24 cellular contexts compared by ENCODE assay signal in genomic region chr10:77781451-77782327, GRCh38.
"Had no signal": no experiment of that assay in that cellular context is flagged by ENCODE, and none has a peak within 500 bp of the region (broad histone marks: within the 10 kb centered on the region; RNA-seq: fewer than 3 reads in every experiment).

No MANE protein-coding gene starts in this region.

- H3K4me1 ChIP-seq: heart left ventricle, left ventricle myocardium inferior, right atrium auricular region, right lobe of liver, stomach, suprapubic skin, tibial nerve, upper lobe of left lung, vagina had no signal

- ATAC-seq: heart left ventricle; naive thymus-derived CD8-positive, alpha-beta T cell; stimulated activated naive B cell treated with anti-CD40 and anti-IgM and Interleukin-4, amounts not matched to agents 10 μg/mL and 1 μg/mL and 100 μg/mL, for 72 hours; stimulated activated naive CD8-positive, alpha-beta T cell treated with anti-CD3 and anti-CD28 coated beads, Interleukin-15, Interleukin-2, amounts not matched to agents 100 U/mL and 50 U/mL, for 24 hours had no signal

- H3K27me3 ChIP-seq: heart left ventricle, neutrophil, right atrium auricular region, right lobe of liver, stomach, suprapubic skin, tibial nerve, upper lobe of left lung, vagina had no signal

- H3K4me3 Mint-ChIP-seq: memory B cell; naive thymus-derived CD8-positive, alpha-beta T cell; nephron; neural crest cell; stimulated activated naive B cell treated with anti-CD40 and anti-IgM and Interleukin-4, amounts not matched to agents 10 μg/mL and 1 μg/mL and 100 μg/mL, for 72 hours had no signal

- H3K27me3 Mint-ChIP-seq: progenitor cell of endocrine pancreas had no signal

- H3K9me3 ChIP-seq: neutrophil, right lobe of liver, suprapubic skin, vagina had no signal

- H3K4me1 Mint-ChIP-seq: memory B cell; naive thymus-derived CD8-positive, alpha-beta T cell; nephron; neural crest cell; stimulated activated naive B cell treated with anti-CD40 and anti-IgM and Interleukin-4, amounts not matched to agents 10 μg/mL and 1 μg/mL and 100 μg/mL, for 72 hours had no signal

- H3K27ac ChIP-seq: heart left ventricle, left ventricle myocardium inferior, neutrophil, right atrium auricular region, right lobe of liver, skin epidermis, stomach, suprapubic skin, tibial nerve, upper lobe of left lung, vagina had no signal

- H3K4me3 ChIP-seq: heart left ventricle, left ventricle myocardium inferior, right atrium auricular region, right lobe of liver, skin epidermis, stomach, suprapubic skin, tibial nerve, upper lobe of left lung, vagina had no signal

- H3K36me3 ChIP-seq: neutrophil, right atrium auricular region had no signal

- H3K27ac Mint-ChIP-seq: memory B cell; naive thymus-derived CD8-positive, alpha-beta T cell; nephron; stimulated activated naive B cell treated with anti-CD40 and anti-IgM and Interleukin-4, amounts not matched to agents 10 μg/mL and 1 μg/mL and 100 μg/mL, for 72 hours had no signal

- DNase-seq: heart left ventricle; islet precursor cell; left ventricle myocardium inferior; naive thymus-derived CD8-positive, alpha-beta T cell; occipital lobe; right lobe of liver; stimulated activated CD4-positive, alpha-beta T cell treated with anti-CD3 and anti-CD28 coated beads, Interleukin-12 subunit alpha, Interleukin-12 subunit beta, amount 100 ng/mL, for 4 hours; stimulated activated CD4-positive, alpha-beta T cell treated with anti-CD3 and anti-CD28 coated beads, Interleukin-15, amount 100 ng/mL, for 24 hours; stimulated activated CD4-positive, alpha-beta T cell treated with anti-CD3 and anti-CD28 coated beads, Interleukin-2, amount 100 ng/mL, for 24 hours; stimulated activated CD4-positive, alpha-beta T cell treated with anti-CD3 and anti-CD28 coated beads, Interleukin-4, amount 100 ng/mL, for 1 hour; stimulated activated naive B cell treated with anti-CD40 and anti-IgM and Interleukin-4, amounts not matched to agents 10 μg/mL and 1 μg/mL and 100 μg/mL, for 72 hours; stimulated activated naive CD8-positive, alpha-beta T cell treated with anti-CD3 and anti-CD28 coated beads, Interleukin-15, Interleukin-2, amounts not matched to agents 100 U/mL and 50 U/mL, for 24 hours; stomach had no signal
